8 cellular contexts compared by ENCODE assay signal in genomic region chr2:180979086-180979934, GRCh38. TPM values are rescaled to one million over a fixed set of nuclear protein-coding genes. Genes with fewer than 3 reads are reported as not detected.
A peak's percentile ranks its signal among the peaks of the same experiment; 100 is the strongest.
DNase-seq lines count a peak whose midpoint lies in the region; ATAC-seq and TF ChIP-seq lines count a peak whose summit lies in the region.

No MANE protein-coding gene starts in this region.

- H3K79me2 ChIP-seq in DND-41 (ENCODE audit: insufficient read depth, low read length) = peaks cover 17% of the 10 kb centered on the region

- H4K20me1 ChIP-seq in DND-41 (ENCODE audit: insufficient read depth, low read length) = no peaks in the 10 kb centered on the region

- H3K4me1 ChIP-seq in DND-41 (ENCODE audit: insufficient read depth, low read length) (peaks cover 37% of the 10 kb centered on the region), NT2/D1 (ENCODE audit: insufficient read depth, insufficient read length) (no peaks in the 10 kb centered on the region), aorta (ENCODE audit: control insufficient read depth in 1 of 2, insufficient read depth in 2 of 2, low read length in 2 of 2) (peaks cover 0 to 2% of the 10 kb centered on the region in 2 donors)

- H3K27ac ChIP-seq in DND-41 (ENCODE audit: low read length) (no peak overlapping the region), aorta (ENCODE audit: low read depth in 1 of 2, low read length in 2 of 2) (peak overlapping the region; percentile 77 to 94)

- H3K4me3 Mint-ChIP-seq in mesothelial cell of epicardium = peak overlapping the region; percentile 70

- intact Hi-C loops in aorta (cut with DNase I) = no loop called here

- H3K27me3 Mint-ChIP-seq in mesothelial cell of epicardium (ENCODE audit: low read depth) = no peaks in the 10 kb centered on the region

- H3K4me2 ChIP-seq in DND-41 (ENCODE audit: insufficient read depth, low read length) = peak overlapping the region; percentile 82

- no peak for TF ChIP-seq CTCF in DND-41 (IDR thresholded peaks at IDR 0.05; ENCODE audit: borderline replicate concordance, extremely low read depth, low read length, poor library complexity, severe bottlenecking)
- no peak for TF ChIP-seq CTCF in mesothelial cell of epicardium (IDR thresholded peaks at IDR 0.05; ENCODE audit: unreplicated experiment)

- no peak for DNase-seq in DND-41
- DNase-seq in NT2/D1 (ENCODE audit: low read depth, low spot score) = no peak
- peak; percentile 7 for DNase-seq in cerebellum (ENCODE audit: low spot score)
- DNase-seq in mesothelial cell of epicardium (ENCODE audit: low spot score in 2 of 2, unreplicated experiment in 2 of 2) = no peak
- no peak for DNase-seq in aorta
- no peak for DNase-seq in KG1 (lab: John Stamatoyannopoulos, UW)
- DNase-seq in GOT3 (lab: John Stamatoyannopoulos, UW) = no peak

- WGBS in aorta, 2 donors = 6 to 11% methylated on average over 9 of the region's 9 CpGs

- peaks cover 37% of the 10 kb centered on the region for H3K4me1 Mint-ChIP-seq in mesothelial cell of epicardium

- H3K27me3 ChIP-seq in DND-41 (ENCODE audit: insufficient read depth, low read length, poor library complexity) (peaks cover 44% of the 10 kb centered on the region), NT2/D1 (ENCODE audit: insufficient read depth, insufficient read length) (no peaks in the 10 kb centered on the region), aorta (ENCODE audit: control insufficient read depth in 1 of 2, insufficient read depth in 2 of 2, low read length in 1 of 2) (no peaks in the 10 kb centered on the region)

- H3K27ac Mint-ChIP-seq in mesothelial cell of epicardium = peak overlapping the region; percentile 89

- H3K9ac ChIP-seq in DND-41 (ENCODE audit: low read depth, low read length) (peak overlapping the region; percentile 71; the same call in 1 of the 2 replicates), NT2/D1 (ENCODE audit: insufficient read length, low read depth) (peak overlapping the region; percentile 68)

- ATAC-seq in DND-41 (ENCODE audit: insufficient read depth, low read depth) (no peak), aorta (ENCODE audit: low FRiP score) (no peak), GM21526 (IDR thresholded peaks at IDR 0.05; ENCODE audit: low FRiP score, unreplicated experiment) (no peak)

- no peaks in the 10 kb centered on the region for H3K9me3 ChIP-seq in DND-41 (ENCODE audit: insufficient read depth, low read length, severe bottlenecking)
- H3K9me3 ChIP-seq in NT2/D1 (ENCODE audit: insufficient read depth, low read length) = no peaks in the 10 kb centered on the region
- no peaks in the 10 kb centered on the region for H3K9me3 ChIP-seq in aorta (ENCODE audit: control insufficient read depth, low read length)

- H3K36me3 ChIP-seq in DND-41 (ENCODE audit: insufficient read depth, low read length) = peaks cover 12% of the 10 kb centered on the region; the same call in 1 of the 2 replicates
- H3K36me3 ChIP-seq in NT2/D1 (ENCODE audit: insufficient read depth, insufficient read length, low read length) = peaks cover 12% of the 10 kb centered on the region
- H3K36me3 ChIP-seq in aorta (ENCODE audit: control insufficient read depth in 1 of 2, insufficient read depth in 2 of 2, low read length in 1 of 2) = no peaks in the 10 kb centered on the region

- no peaks in the 10 kb centered on the region for H3K9me3 Mint-ChIP-seq in mesothelial cell of epicardium

- peak overlapping the region; percentile 85 for H2AFZ ChIP-seq in DND-41 (ENCODE audit: low read depth, low read length)

- H3K4me3 ChIP-seq in DND-41 (ENCODE audit: low read depth in 1 of 2, low read length in 2 of 2) = peak overlapping the region in 1 of 2 experiments; percentile 74; a peak in 2 of 4 replicates
- peak overlapping the region; percentile 41 for H3K4me3 ChIP-seq in NT2/D1 (ENCODE audit: insufficient read length, low read depth)
- peak overlapping the region; percentile 100 for H3K4me3 ChIP-seq in aorta (ENCODE audit: low read length in 2 of 2)

- peaks cover 3% of the 10 kb centered on the region for H3K36me3 Mint-ChIP-seq in mesothelial cell of epicardium

RNA-seq across cellular contexts. Expression of gene UBE2E3, which starts 1.1 kb away (rescaled TPM):
- 94.9 TPM for total RNA-seq in cerebellum
- 109 to 112 TPM (median 111 TPM) in 3 replicates for total RNA-seq in mesothelial cell of epicardium
- total RNA-seq in aorta = 10 to 100 TPM; 50.7 to 56.2 TPM
- polyA plus RNA-seq in aorta = 10 to 100 TPM; 52.3 to 66.6 TPM
